In genomic region chr1:108897865-108898720, GRCh38 we compare ENCODE assay signal across 9 cellular contexts. TPM values are rescaled to one million over a fixed set of nuclear protein-coding genes. Genes with fewer than 3 reads are reported as not detected.
DNase-seq lines count a peak whose midpoint lies in the region; ATAC-seq, FAIRE-seq and TF ChIP-seq lines count a peak whose summit lies in the region.
"Had no signal": no experiment of that assay in that cellular context is flagged by ENCODE, and none has a peak within 500 bp of the region (broad histone marks: within the 10 kb centered on the region; RNA-seq: fewer than 3 reads in every experiment).

No MANE protein-coding gene starts in this region.

- H3K27ac Mint-ChIP-seq in brain = peak overlapping the region in 4 of 5 experiments; percentile 27 to 73 (median 54)
- no peak overlapping the region for H3K27ac Mint-ChIP-seq in stimulated activated naive B cell treated with anti-CD40 and anti-IgM and Interleukin-4, amounts not matched to agents 10 μg/mL and 1 μg/mL and 100 μg/mL, for 72 hours

- POLR2A ChIA-PET in A549 (lab: Yijun Ruan, JAX) = interaction anchor here (1.6 kb wide), 1 partner anchor 206 kb away, joined by 7 read pairs; the partner anchor contains the start of gene PRPF38B

- TF ChIP-seq RAD21 in A549 (conservative IDR thresholded peaks at IDR 0.05 in 1 of 2, IDR thresholded peaks at IDR 0.05 in 1 of 2) = peak; percentile 78 to 82

- H3K9me3 ChIP-seq in A549 = no peaks in the 10 kb centered on the region

- TF ChIP-seq EP300 in A549 (IDR thresholded peaks at IDR 0.05) = no peak

- CTCF ChIA-PET in A549 (lab: Yijun Ruan, JAX) = interaction anchor here (0.5 to 16.1 kb wide), 27 partner anchors 9 to 206 kb away, joined by 3 to 265 read pairs (median 4); partner anchors contain the start of genes AKNAD1, GPSM2 and PRPF38B

- H3K4me3 ChIP-seq in A549 (no peak overlapping the region), lower leg skin (ENCODE audit: low read depth, poor library complexity, severe bottlenecking) (no peak overlapping the region)

- H3K4me1 ChIP-seq in A549 = peaks cover 2% of the 10 kb centered on the region; the same call in 2 of the 3 replicates

- TF ChIP-seq POLR2A in A549 (IDR thresholded peaks at IDR 0.05; ENCODE audit: low read length) (no peak), lower leg skin (IDR thresholded peaks at IDR 0.05) (no peak)

- intact Hi-C loops in lower leg skin (cut with DNase I; ENCODE audit: low total_unique reads) = no loop called here

- H3K4me1 Mint-ChIP-seq in brain = peaks cover 32% of the 10 kb centered on the region
- no peaks in the 10 kb centered on the region for H3K4me1 Mint-ChIP-seq in stimulated activated naive B cell treated with anti-CD40 and anti-IgM and Interleukin-4, amounts not matched to agents 10 μg/mL and 1 μg/mL and 100 μg/mL, for 72 hours

- no peaks in the 10 kb centered on the region for H3K27me3 Mint-ChIP-seq in brain
- H3K27me3 Mint-ChIP-seq in stimulated activated naive B cell treated with anti-CD40 and anti-IgM and Interleukin-4, amounts not matched to agents 10 μg/mL and 1 μg/mL and 100 μg/mL, for 72 hours = no peaks in the 10 kb centered on the region

- FAIRE-seq in A549 (lab: Jason Lieb, UNC) = no peak

- H3K36me3 Mint-ChIP-seq in brain = peaks cover 3% of the 10 kb centered on the region
- H3K36me3 Mint-ChIP-seq in stimulated activated naive B cell treated with anti-CD40 and anti-IgM and Interleukin-4, amounts not matched to agents 10 μg/mL and 1 μg/mL and 100 μg/mL, for 72 hours = no peaks in the 10 kb centered on the region

- no peaks in the 10 kb centered on the region for H3K9me3 Mint-ChIP-seq in brain
- H3K9me3 Mint-ChIP-seq in stimulated activated naive B cell treated with anti-CD40 and anti-IgM and Interleukin-4, amounts not matched to agents 10 μg/mL and 1 μg/mL and 100 μg/mL, for 72 hours = no peaks in the 10 kb centered on the region

- H3K4me2 ChIP-seq in A549 = no peak overlapping the region

- peak overlapping the region in 1 of 5 experiments; percentile 40 for H3K4me3 Mint-ChIP-seq in brain
- H3K4me3 Mint-ChIP-seq in stimulated activated naive B cell treated with anti-CD40 and anti-IgM and Interleukin-4, amounts not matched to agents 10 μg/mL and 1 μg/mL and 100 μg/mL, for 72 hours = no peak overlapping the region

- DNase-seq in A549 (ENCODE audit: low read depth in 1 of 2, low spot score in 1 of 2) (peak; percentile 28 to 55), ELR (ENCODE audit: low read depth) (peak; percentile 80), NOMO-1 treated with DMSO at 0.1 percent for 48 hours (lab: John Stamatoyannopoulos, UW; ENCODE audit: unreplicated experiment) (peak; percentile 68), inferior parietal cortex (ENCODE audit: extremely low spot score) (peak; percentile 87), lower leg skin (ENCODE audit: low spot score in 2 of 2) (no peak)
- DNase-seq in stimulated activated naive B cell treated with anti-CD40 and anti-IgM and Interleukin-4, amounts not matched to agents 10 μg/mL and 1 μg/mL and 100 μg/mL, for 72 hours = no peak

- ATAC-seq in A549 (peak; percentile 62 to 77; a peak in 3 of 6 replicates), HG03565 (IDR thresholded peaks at IDR 0.05; ENCODE audit: unreplicated experiment) (peak; percentile 79)
- peak; percentile 60 to 68 for ATAC-seq in stimulated activated naive B cell treated with anti-CD40 and anti-IgM and Interleukin-4, amounts not matched to agents 10 μg/mL and 1 μg/mL and 100 μg/mL, for 72 hours (replicated peaks)

- 60% methylated on average over 8 of the region's 8 CpGs for WGBS in A549 (ENCODE audit: missing lambda C conversion rate)
- 56 to 60% methylated on average over 8 of the region's 8 CpGs for WGBS in lower leg skin, 2 donors

- no peak overlapping the region for H3K27ac ChIP-seq in A549

- TF ChIP-seq CTCF in A549 (IDR thresholded peaks at IDR 0.05) = peak; percentile 75
- TF ChIP-seq CTCF in brain (conservative IDR thresholded peaks at IDR 0.05) = peak; percentile 88 to 91
- no peak for TF ChIP-seq CTCF in lower leg skin (IDR thresholded peaks at IDR 0.05)

TF ChIP-seq in A549, 52 proteins besides CTCF, POLR2A, EP300 and RAD21:
- TF ChIP-seq CEBPB (IDR thresholded peaks at IDR 0.05) (no peak), HOXB5 (CRISPR knock-in tag; IDR thresholded peaks at IDR 0.05) (no peak), SMC3 (IDR thresholded peaks at IDR 0.05) (peak; percentile 61)

RNA-seq across cellular contexts. Expression of gene GPSM2, which starts 21.3 kb away (rescaled TPM):
- polyA plus RNA-seq in A549 (2011; rRNA removed) = 21.9 and 23.3 TPM in 2 replicates
- 7.2 and 7.7 TPM in 2 replicates for polyA plus RNA-seq in A549 (2012; cell fraction: cytosol; rRNA removed)
- polyA plus RNA-seq in A549 (2012; cell fraction: nucleus; rRNA removed) = 2.8 and 4.6 TPM in 2 replicates
- polyA plus RNA-seq in A549 (2017; fragmentation: RNase III; extraction: RNeasy Plus Mini Kit Qiagen cat#74134 plus additional on column Dnase treatment) = 13.5 to 13.6 TPM (median 13.5 TPM) in 3 replicates
- polyA minus RNA-seq in A549 (2011; rRNA and poly(A)+ RNA removed) = 9.4 and 13.0 TPM in 2 replicates
- polyA plus RNA-seq in brain (ENCODE audit: insufficient read depth, low read depth, low replicate concordance) = 19.0 TPM
- 100 to 1,000 TPM; 100 to 129 (median 122) TPM for total RNA-seq in lower leg skin

RNA-seq across cellular contexts. Expression of gene AKNAD1, which starts 41.2 kb away (rescaled TPM):
- 0.56 and 1.1 TPM in 2 replicates for polyA plus RNA-seq in A549 (2011; rRNA removed)
- polyA plus RNA-seq in A549 (2012; cell fraction: cytosol; rRNA removed) = 0.27 and 0.32 TPM in 2 replicates
- polyA plus RNA-seq in A549 (2012; cell fraction: nucleus; rRNA removed) = 0.28 TPM in 1 of 2 replicates, not detected in the other
- 0.72 to 1.3 TPM (median 1.2 TPM) in 3 replicates for polyA plus RNA-seq in A549 (2017; fragmentation: RNase III; extraction: RNeasy Plus Mini Kit Qiagen cat#74134 plus additional on column Dnase treatment)
- polyA minus RNA-seq in A549 (2011; rRNA and poly(A)+ RNA removed) = 0.66 TPM in 1 of 2 replicates, not detected in the other
- not detected for polyA plus RNA-seq in brain (ENCODE audit: insufficient read depth, low read depth, low replicate concordance)
- 1 to 10 TPM; 2.8 to 5.5 (median 3.5) TPM for total RNA-seq in lower leg skin
- total RNA-seq: mononuclear cell had no signal

Comparison
In these comparisons a context has a peak if more than half of its experiments do, and no peak if none do; other contexts are left out.
1. DNase-seq: peak in A549 (2 of 2), ELR (single experiment), NOMO-1 treated with DMSO at 0.1 percent for 48 hours (single experiment) and inferior parietal cortex (single experiment); none in stimulated activated naive B cell treated with anti-CD40 and anti-IgM and Interleukin-4, amounts not matched to agents 10 μg/mL and 1 μg/mL and 100 μg/mL, for 72 hours (single experiment) and lower leg skin (0 of 2).
2. CTCF ChIP-seq: peak in A549 (single experiment) and brain (2 of 2); none in lower leg skin (0 of 3).
3. Peak in every context shown above with its lines, with median percentiles within 50 percentile points of each other: ATAC-seq.